7 cellular contexts compared by ENCODE assay signal in genomic region chr1:90346349-90346748, GRCh38.
"Had no signal": no experiment of that assay in that cellular context is flagged by ENCODE, and none has a peak within 500 bp of the region (broad histone marks: within the 10 kb centered on the region; RNA-seq: fewer than 3 reads in every experiment).

No MANE protein-coding gene starts in this region.

- H3K4me2 ChIP-seq: GM23338 had no signal

- ATAC-seq: GM23338, HepG2 had no signal

- DNase-seq: H9, HCEC 1CT, KG1 had no signal

- H3K4me3 ChIP-seq: GM23338 had no signal

- FAIRE-seq: H1, H54, HepG2 had no signal

- H2AFZ ChIP-seq: GM23338 had no signal
